In genomic region chr1:155139895-155140629, GRCh38 we compare ENCODE assay signal across 1 cellular context.
TF ChIP-seq lines count a peak whose summit lies in the region.

TSS of gene DPM3 (minus strand) at chr1:155140531. CDS start at chr1:155140240, 291 bp downstream.

TF ChIP-seq in K562, 482 proteins besides CTCF, POLR2A, EP300 and RAD21 (continued from another document and continues in another):
- no peak for TF ChIP-seq MECOM (CRISPR knock-in tag; IDR thresholded peaks at IDR 0.05)
- TF ChIP-seq IRF2 (CRISPR knock-in tag; IDR thresholded peaks at IDR 0.05) = no peak
- no peak for TF ChIP-seq NFE2L1 (tag; IDR thresholded peaks at IDR 0.05; ENCODE audit: borderline replicate concordance, low read depth)
- no peak for TF ChIP-seq ZNF79 (CRISPR knock-in tag; IDR thresholded peaks at IDR 0.05; ENCODE audit: low read depth)
- no peak for TF ChIP-seq BRF1 (IDR thresholded peaks at IDR 0.05; ENCODE audit: borderline replicate concordance, extremely low read depth, insufficient read length)
- no peak for TF ChIP-seq TFAM (CRISPR knock-in tag; conservative IDR thresholded peaks at IDR 0.05)
- no peak for TF ChIP-seq GTF2A2 (tag; IDR thresholded peaks at IDR 0.05)
- TF ChIP-seq RFX5 (IDR thresholded peaks at IDR 0.05; ENCODE audit: low read depth, low read length) = no peak
- TF ChIP-seq ILF3 (IDR thresholded peaks at IDR 0.05; ENCODE audit: borderline replicate concordance) = peak; percentile 58; the same call in 1 of the 2 replicates
- no peak for TF ChIP-seq TAF15 (IDR thresholded peaks at IDR 0.05; ENCODE audit: low read depth, low read length)
- TF ChIP-seq THAP7 (CRISPR knock-in tag; IDR thresholded peaks at IDR 0.05) = peak; percentile 27; the same call in 1 of the 2 replicates
- TF ChIP-seq MYNN (IDR thresholded peaks at IDR 0.05) = no peak
- no peak for TF ChIP-seq MYNN (CRISPR knock-in tag; IDR thresholded peaks at IDR 0.05)
- TF ChIP-seq HSF4 (CRISPR knock-in tag; IDR thresholded peaks at IDR 0.05; ENCODE audit: borderline replicate concordance) = no peak
- peak; percentile 15; the same call in 1 of the 2 replicates for TF ChIP-seq LARP7 (IDR thresholded peaks at IDR 0.05)
- peak; percentile 90 for TF ChIP-seq POLR2B (IDR thresholded peaks at IDR 0.05; ENCODE audit: low read depth, partially characterized antibody)
- TF ChIP-seq ZBTB17 (CRISPR knock-in tag; IDR thresholded peaks at IDR 0.05) = no peak; the same call in 1 of the 2 replicates
- no peak for TF ChIP-seq ADNP (tag; IDR thresholded peaks at IDR 0.05)
- TF ChIP-seq ZNF644 (tag; IDR thresholded peaks at IDR 0.05; ENCODE audit: low read depth) = no peak
- TF ChIP-seq ZNF561 (CRISPR knock-in tag; conservative IDR thresholded peaks at IDR 0.05) = no peak
- 0 out of 2 replicates have a peak, but pooled peaks have one; percentile 47 for TF ChIP-seq SMAD3 (CRISPR knock-in tag; conservative IDR thresholded peaks at IDR 0.05)
- TF ChIP-seq MIER1 (IDR thresholded peaks at IDR 0.05; ENCODE audit: low read depth) = no peak
- peak; percentile 54; the same call in 1 of the 2 replicates for TF ChIP-seq CC2D1A (IDR thresholded peaks at IDR 0.05)
- no peak for TF ChIP-seq POLR3G (IDR thresholded peaks at IDR 0.05; ENCODE audit: extremely low read depth, insufficient read length, insufficient replicate concordance)
- peak; percentile 89 for TF ChIP-seq ZNF592 (IDR thresholded peaks at IDR 0.05)
- TF ChIP-seq TAF9B (IDR thresholded peaks at IDR 0.05; ENCODE audit: partially characterized antibody) = peak; percentile 78
- TF ChIP-seq ZC3H8 (IDR thresholded peaks at IDR 0.05) = no peak
- TF ChIP-seq TEAD4 (IDR thresholded peaks at IDR 0.05; ENCODE audit: low read length) = no peak
- peak; percentile 28; the same call in 1 of the 2 replicates for TF ChIP-seq TEAD4 (CRISPR knock-in tag; IDR thresholded peaks at IDR 0.05; ENCODE audit: borderline replicate concordance)
- no peak for TF ChIP-seq KDM1A (IDR thresholded peaks at IDR 0.05)
- TF ChIP-seq TARDBP (IDR thresholded peaks at IDR 0.05) = no peak; the same call in 1 of the 2 replicates
- peak; percentile 62 for TF ChIP-seq NFIC (IDR thresholded peaks at IDR 0.05)
- TF ChIP-seq ELF4 (CRISPR knock-in tag; IDR thresholded peaks at IDR 0.05) = no peak
- 0 out of 2 replicates have a peak, but pooled peaks have one; percentile 13 for TF ChIP-seq TCF3 (CRISPR knock-in tag; IDR thresholded peaks at IDR 0.05)
- TF ChIP-seq ZBTB9 (CRISPR knock-in tag; IDR thresholded peaks at IDR 0.05) = no peak
- TF ChIP-seq STAT6 (CRISPR knock-in tag; IDR thresholded peaks at IDR 0.05) = peak; percentile 28; the same call in 1 of the 2 replicates
- no peak for TF ChIP-seq ZBTB34 (CRISPR knock-in tag; IDR thresholded peaks at IDR 0.05)
- TF ChIP-seq DEAF1 (CRISPR knock-in tag; IDR thresholded peaks at IDR 0.05) = no peak
- TF ChIP-seq CCNT2 (IDR thresholded peaks at IDR 0.05; ENCODE audit: borderline replicate concordance, extremely low read depth, insufficient read length, low read depth, low read length) = peak; percentile 51
- no peak for TF ChIP-seq ZNF699 (CRISPR knock-in tag; IDR thresholded peaks at IDR 0.05; ENCODE audit: insufficient replicate concordance)
- no peak for TF ChIP-seq MCM7 (IDR thresholded peaks at IDR 0.05)
- peak; percentile 70 to 73 for TF ChIP-seq MAZ (CRISPR knock-in tag; conservative IDR thresholded peaks at IDR 0.05 in 1 of 2, IDR thresholded peaks at IDR 0.05 in 1 of 2)
- no peak for TF ChIP-seq TFE3 (CRISPR knock-in tag; IDR thresholded peaks at IDR 0.05)
- peak in 1 of 2 experiments; percentile 84; a peak in 2 of 4 replicates for TF ChIP-seq HDAC1 (IDR thresholded peaks at IDR 0.05)
- no peak for TF ChIP-seq ZNF398 (CRISPR knock-in tag; IDR thresholded peaks at IDR 0.05)
- TF ChIP-seq MCM2 (IDR thresholded peaks at IDR 0.05; ENCODE audit: low read depth) = no peak
- TF ChIP-seq ZNF274 (IDR thresholded peaks at IDR 0.05; ENCODE audit: borderline replicate concordance, low read depth, low read length) = no peak
- peak; percentile 50 for TF ChIP-seq ETV5 (CRISPR knock-in tag; IDR thresholded peaks at IDR 0.05; ENCODE audit: low read depth)
- TF ChIP-seq ELF1 (tag; IDR thresholded peaks at IDR 0.05) = peak; percentile 79
- no peak for TF ChIP-seq NFXL1 (CRISPR knock-in tag; IDR thresholded peaks at IDR 0.05)
- peak; percentile 99 for TF ChIP-seq GABPA (tag; conservative IDR thresholded peaks at IDR 0.05; ENCODE audit: low read depth)
- no peak for TF ChIP-seq ZNF3 (CRISPR knock-in tag; IDR thresholded peaks at IDR 0.05)
- no peak for TF ChIP-seq ARID2 (IDR thresholded peaks at IDR 0.05)
- TF ChIP-seq SP2 (IDR thresholded peaks at IDR 0.05; ENCODE audit: extremely low read depth, low read depth, low read length, poor library complexity, severe bottlenecking) = no peak
- no peak for TF ChIP-seq ZNF449 (CRISPR knock-in tag; IDR thresholded peaks at IDR 0.05)
